Comparison of ENCODE assay signal across 16 cellular contexts in genomic region chr5:79510638-79511037, GRCh38. TPM values are rescaled to one million over a fixed set of nuclear protein-coding genes. Genes with fewer than 3 reads are reported as not detected.
A peak's percentile ranks its signal among the peaks of the same experiment; 100 is the strongest.
DNase-seq lines count a peak whose midpoint lies in the region; ATAC-seq and TF ChIP-seq lines count a peak whose summit lies in the region.
"Had no signal": no experiment of that assay in that cellular context is flagged by ENCODE, and none has a peak within 500 bp of the region (broad histone marks: within the 10 kb centered on the region; RNA-seq: fewer than 3 reads in every experiment).

No MANE protein-coding gene starts in this region.

- TF ChIP-seq CTCF in SK-N-SH (IDR thresholded peaks at IDR 0.05) (no peak), epithelial cell of proximal tubule (conservative IDR thresholded peaks at IDR 0.05; ENCODE audit: low read depth, low read length) (no peak), foreskin fibroblast (IDR thresholded peaks at IDR 0.05; ENCODE audit: low read depth, low read length) (no peak)

- no peaks in the 10 kb centered on the region for H3K36me3 ChIP-seq in SK-N-SH (replicated peaks in 1 of 2; ENCODE audit: control insufficient read depth in 1 of 2, insufficient read depth in 2 of 2, low read length in 1 of 2)
- peaks cover 3% of the 10 kb centered on the region for H3K36me3 ChIP-seq in NT2/D1 (ENCODE audit: insufficient read depth, insufficient read length, low read length)
- H3K36me3 ChIP-seq in neuronal stem cell (replicated peaks in 1 of 2; ENCODE audit: control insufficient read depth in 2 of 2, insufficient read depth in 2 of 2, low read length in 2 of 2), result no peaks in the 10 kb centered on the region
- H3K36me3 ChIP-seq: pancreas had no signal

- H2BK12ac ChIP-seq in neuronal stem cell (ENCODE audit: low read length), result no peak overlapping the region

- no peaks in the 10 kb centered on the region for H4K20me1 ChIP-seq in SK-N-SH (ENCODE audit: insufficient read depth)

- no peaks in the 10 kb centered on the region for H3K9me2 ChIP-seq in SK-N-SH

- H3K4me1 ChIP-seq in SK-N-SH (ENCODE audit: control insufficient read depth in 1 of 2, insufficient read depth in 2 of 2, low read depth in 1 of 2, low read length in 1 of 2) (peaks cover 13 to 22% of the 10 kb centered on the region in 2 experiments; a peak in 3 of 4 replicates), NT2/D1 (ENCODE audit: insufficient read depth, insufficient read length) (peaks cover 3% of the 10 kb centered on the region), neuronal stem cell (ENCODE audit: control insufficient read depth in 2 of 2, insufficient read depth in 1 of 2, low read depth in 1 of 2, low read length in 2 of 2) (peaks cover 14 to 17% of the 10 kb centered on the region in 2 donors)

- H3K79me1 ChIP-seq in neuronal stem cell (ENCODE audit: low read depth, low read length), result peaks cover 5% of the 10 kb centered on the region

- H3K4me2 ChIP-seq in SK-N-SH (peak overlapping the region; percentile 95), neuronal stem cell (ENCODE audit: insufficient read depth, low read length, poor library complexity, severe bottlenecking) (peak overlapping the region; percentile 41)

- TF ChIP-seq EP300 in SK-N-SH (IDR thresholded peaks at IDR 0.05; ENCODE audit: borderline replicate concordance in 1 of 2, low read depth in 1 of 2, low read length in 1 of 2), result no peak

- H3K18ac ChIP-seq in neuronal stem cell (ENCODE audit: low read length), result no peak overlapping the region

- no peak overlapping the region for H3K9ac ChIP-seq in SK-N-SH
- peak overlapping the region; percentile 26 for H3K9ac ChIP-seq in NT2/D1 (ENCODE audit: insufficient read length, low read depth)
- H3K9ac ChIP-seq in neuronal stem cell (ENCODE audit: low read depth, low read length, poor library complexity), result no peak overlapping the region

- H4K8ac ChIP-seq in neuronal stem cell (ENCODE audit: low read depth, low read length), result no peak overlapping the region

- H3K4me3 ChIP-seq in SK-N-SH (ENCODE audit: low read depth in 2 of 2, low read length in 1 of 2) (peak overlapping the region in 1 of 2 experiments; percentile 74; a peak in 3 of 4 replicates), NT2/D1 (ENCODE audit: insufficient read length, low read depth) (peak overlapping the region; percentile 2), epithelial cell of proximal tubule (ENCODE audit: low read depth, low read length) (peak overlapping the region; percentile 60), neuronal stem cell (ENCODE audit: low read length in 2 of 2) (peak overlapping the region; percentile 50 to 61), foreskin fibroblast (ENCODE audit: low read depth in 1 of 2, low read length in 2 of 2) (no peak overlapping the region)
- H3K4me3 ChIP-seq: pancreas had no signal

- H3K79me2 ChIP-seq in SK-N-SH (ENCODE audit: insufficient read depth), result peaks cover 42% of the 10 kb centered on the region

- no peak overlapping the region for H2BK120ac ChIP-seq in neuronal stem cell (ENCODE audit: low read depth, low read length)

- POLR2A ChIA-PET in SK-N-SH (lab: Yijun Ruan, JAX), result no interaction called here

- no peak overlapping the region for H3K14ac ChIP-seq in neuronal stem cell (ENCODE audit: low read length)

- H2BK5ac ChIP-seq in neuronal stem cell (ENCODE audit: low read length), result no peak overlapping the region

- no peak overlapping the region for H3K27ac ChIP-seq in SK-N-SH (ENCODE audit: low read depth in 2 of 2, low read length in 1 of 2)
- no peak overlapping the region for H3K27ac ChIP-seq in neuronal stem cell (replicated peaks; ENCODE audit: low read length)
- H3K27ac ChIP-seq: pancreas had no signal

- no peak overlapping the region for H4K91ac ChIP-seq in neuronal stem cell (ENCODE audit: low read depth, low read length, poor library complexity)

- H3K9me3 ChIP-seq in SK-N-SH, result no peaks in the 10 kb centered on the region
- no peaks in the 10 kb centered on the region for H3K9me3 ChIP-seq in NT2/D1 (ENCODE audit: insufficient read depth, low read length)
- no peaks in the 10 kb centered on the region for H3K9me3 ChIP-seq in neuronal stem cell (replicated peaks in 1 of 2; ENCODE audit: control insufficient read depth in 2 of 2, insufficient read depth in 1 of 2, low read depth in 1 of 2, low read length in 2 of 2)
- H3K9me3 ChIP-seq: pancreas had no signal

- H3F3A ChIP-seq in SK-N-SH (replicated peaks; ENCODE audit: insufficient read depth), result peaks cover 6% of the 10 kb centered on the region

- DNase-seq in SK-N-SH (no peak), NT2/D1 (ENCODE audit: low read depth, low spot score) (no peak), epithelial cell of proximal tubule (ENCODE audit: low read depth) (no peak), neuronal stem cell (ENCODE audit: low spot score) (no peak), foreskin fibroblast (no peak)
- DNase-seq: activated CD8-positive, alpha-beta memory T cell treated with anti-CD3 and anti-CD28 coated beads, Interleukin-2, amount 50 U/mL, for 48 hours; aorta; effector memory CD4-positive, alpha-beta T cell; NCI-H1105; NCI-H510A; SIG-M5; stimulated activated CD4-positive, alpha-beta T cell treated with anti-CD3 and anti-CD28 coated beads, Interleukin-1b, Interleukin-23, amount 100 ng/mL, for 48 hours had no signal

- H2AFZ ChIP-seq in SK-N-SH (ENCODE audit: low read depth) (no peak overlapping the region), neuronal stem cell (ENCODE audit: low read length) (no peak overlapping the region)

- no peak for ATAC-seq in SK-N-SH treated with all-trans-retinoic acid at 6 μM for 48 hours
- no peak for ATAC-seq in HG03571 (IDR thresholded peaks at IDR 0.05; ENCODE audit: unreplicated experiment)
- no peak for ATAC-seq in GM19035 (IDR thresholded peaks at IDR 0.05; ENCODE audit: unreplicated experiment)
- ATAC-seq: pancreas had no signal

- whole genome bisulfite sequencing in SK-N-SH (ENCODE audit: low lambda C conversion rate), result 100% methylated on average over 1 of the region's 6 CpGs
- WGBS in neuronal stem cell (ENCODE audit: extremely low coverage in 2 of 2, insufficient read length in 2 of 2, insufficient replicate concordance in 1 of 2), 2 donors, result no CpG with 5 or more reads among the region's 6 CpGs

- CTCF ChIA-PET in SK-N-SH (lab: Yijun Ruan, JAX), result interaction anchor here (2.2 kb wide), 1 partner anchor 486 kb away, joined by 4 read pairs; no protein-coding TSS in a partner anchor

- no peak overlapping the region for H3K4ac ChIP-seq in neuronal stem cell (ENCODE audit: low read length)

- H2AK5ac ChIP-seq in neuronal stem cell (ENCODE audit: low read depth, low read length), result no peak overlapping the region

- no peak for TF ChIP-seq RAD21 in SK-N-SH (IDR thresholded peaks at IDR 0.05; ENCODE audit: low read length)

- H3K23ac ChIP-seq in neuronal stem cell (ENCODE audit: low read depth, low read length, poor library complexity), result no peak overlapping the region

- H3K27me3 ChIP-seq in SK-N-SH (ENCODE audit: insufficient read depth) (no peaks in the 10 kb centered on the region), NT2/D1 (ENCODE audit: insufficient read depth, insufficient read length) (no peaks in the 10 kb centered on the region), neuronal stem cell (ENCODE audit: control insufficient read depth in 3 of 3, insufficient read depth in 3 of 3, low read depth in 1 of 3, low read length in 3 of 3) (no peaks in the 10 kb centered on the region)
- H3K27me3 ChIP-seq: pancreas had no signal

- no peak overlapping the region for H2BK15ac ChIP-seq in neuronal stem cell (ENCODE audit: low read length)

TF ChIP-seq in SK-N-SH treated with all-trans-retinoic acid at 6 μM for 48 hours, 23 proteins besides CTCF, POLR2A, EP300 and RAD21:
- no peak for TF ChIP-seq ZFP3 (CRISPR knock-in tag; IDR thresholded peaks at IDR 0.05)

RNA-seq across cellular contexts. Expression of gene HOMER1, which starts 3.3 kb away (rescaled TPM):
- polyA plus RNA-seq in SK-N-SH (2012; rRNA removed), result 2.2 and 2.9 TPM in 2 replicates
- polyA plus RNA-seq in SK-N-SH (2012; cell fraction: cytosol; rRNA removed), result 3.5 and 5.0 TPM in 2 replicates
- 1.1 and 1.7 TPM in 2 replicates for polyA plus RNA-seq in SK-N-SH (2012; cell fraction: nucleus; rRNA removed)
- total RNA-seq in epithelial cell of proximal tubule, result 4.3 and 5.4 TPM in 2 replicates
- 39.3 TPM for polyA plus RNA-seq in neuronal stem cell (2013, experiment 1 of 2)
- 38.5 TPM for polyA plus RNA-seq in neuronal stem cell (2013, experiment 2 of 2)

Comparison
In these comparisons a context has a peak if more than half of its experiments do, and no peak if none do; other contexts are left out.
1. H3K4me3 ChIP-seq: peak in NT2/D1 (single experiment), epithelial cell of proximal tubule (single experiment) and neuronal stem cell (2 of 2); none in foreskin fibroblast (0 of 2).